Comparison of ENCODE assay signal across 25 cellular contexts in the genomic region with DNA sequence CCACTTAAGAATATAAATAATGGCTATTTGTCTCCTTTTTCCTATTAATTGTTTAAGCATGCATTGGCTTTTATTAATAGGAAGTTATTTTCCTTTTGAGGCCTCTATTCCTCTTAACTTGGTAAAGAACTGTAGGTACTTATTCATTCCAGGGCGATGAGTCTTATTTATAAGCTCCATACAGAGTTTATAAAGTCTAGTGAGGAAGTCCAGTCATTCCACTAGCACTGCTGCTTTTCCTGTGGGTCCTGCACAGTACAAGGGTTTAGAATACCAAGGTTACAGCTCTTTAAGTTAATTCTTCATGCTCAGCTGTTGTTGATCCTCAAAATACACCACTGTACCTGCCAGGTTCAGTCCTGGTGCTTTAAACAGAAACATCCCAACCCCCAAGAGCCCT. TPM values are rescaled to one million over a fixed set of nuclear protein-coding genes. Genes with fewer than 3 reads are reported as not detected.
A peak's percentile ranks its signal among the peaks of the same experiment; 100 is the strongest.
DNase-seq lines count a peak whose midpoint lies in the region; ATAC-seq and TF ChIP-seq lines count a peak whose summit lies in the region.
"Had no signal": no experiment of that assay in that cellular context is flagged by ENCODE, and none has a peak within 500 bp of the region (broad histone marks: within the 10 kb centered on the region; RNA-seq: fewer than 3 reads in every experiment).

No MANE protein-coding gene starts in this region.

- H3K9me3 Mint-ChIP-seq in activated CD8-positive, alpha-beta T cell treated with anti-CD3 and anti-CD28 coated beads, Interleukin-2, amount 10 ng/mL, durations not matched to agents 7 days and 5 days (ENCODE audit: insufficient read depth) = no peaks in the 10 kb centered on the region
- H3K9me3 Mint-ChIP-seq: IgD-negative memory B cell had no signal

- no peaks in the 10 kb centered on the region for H3K36me3 Mint-ChIP-seq in activated CD8-positive, alpha-beta T cell treated with anti-CD3 and anti-CD28 coated beads, Interleukin-2, amount 10 ng/mL, durations not matched to agents 7 days and 5 days (ENCODE audit: low read depth)
- H3K36me3 Mint-ChIP-seq: IgD-negative memory B cell had no signal

- DNase-seq in EL = peak; percentile 0
- peak; percentile 7 for DNase-seq in amniotic epithelial cell (ENCODE audit: low read depth)
- peak; percentile 0 for DNase-seq in epithelial cell of esophagus (ENCODE audit: low read depth)
- DNase-seq in osteoblast (ENCODE audit: insufficient read length, low spot score, missing footprints) = peak; percentile 56
- DNase-seq in activated effector memory CD4-positive, alpha-beta T cell treated with anti-CD3 and anti-CD28 coated beads, Interleukin-2, amount 50 U/mL, for 16 hours = no peak
- DNase-seq in activated CD8-positive, alpha-beta T cell treated with anti-CD3 and anti-CD28 coated beads, Interleukin-2, amount 10 ng/mL, durations not matched to agents 7 days and 5 days = no peak
- DNase-seq in NCI-H524 treated with DMSO at 0.1 percent for 48 hours (lab: John Stamatoyannopoulos, UW) = no peak
- DNase-seq: 8988T; DMS79 treated with DMSO at 0.1 percent for 48 hours; GDM1; Karpas-422; MM.1S; NCI-H1092; NCI-H146; NCI-H2029 treated with DMSO at 0.1 percent for 48 hours; NCI-H2171 treated with DMSO at 0.1 percent for 48 hours; NCI-H446 treated with DMSO at 0.1 percent for 48 hours; NCI-H748 treated with DMSO at 0.1 percent for 48 hours; NK-92 treated with Interleukin-12 subunit alpha and Interleukin-12 subunit beta, amount 100 ng/mL, for 24 hours had no signal

- no peaks in the 10 kb centered on the region for H3K27me3 Mint-ChIP-seq in activated CD8-positive, alpha-beta T cell treated with anti-CD3 and anti-CD28 coated beads, Interleukin-2, amount 10 ng/mL, durations not matched to agents 7 days and 5 days (ENCODE audit: low read depth)
- H3K27me3 Mint-ChIP-seq: B cell, IgD-negative memory B cell had no signal

- no peak overlapping the region for H3K27ac ChIP-seq in osteoblast (ENCODE audit: low read depth, low read length)
- H3K27ac ChIP-seq: HL-60 had no signal

- H2AFZ ChIP-seq in osteoblast (ENCODE audit: low read length) = no peak overlapping the region

- H3K9me3 ChIP-seq in osteoblast (ENCODE audit: low read depth, low read length) = no peaks in the 10 kb centered on the region
- H3K9me3 ChIP-seq: HAP-1 had no signal

- ATAC-seq in activated CD8-positive, alpha-beta T cell treated with anti-CD3 and anti-CD28 coated beads, Interleukin-2, amount 10 ng/mL, durations not matched to agents 7 days and 5 days = no peak
- no peak for ATAC-seq in HG02973 (IDR thresholded peaks at IDR 0.05; ENCODE audit: unreplicated experiment)
- ATAC-seq: Right ventricle myocardium inferior had no signal

- H3K79me2 ChIP-seq in osteoblast (ENCODE audit: insufficient read depth, low read length) = no peaks in the 10 kb centered on the region

- H3K27me3 ChIP-seq in osteoblast (ENCODE audit: insufficient read depth, low read length) = no peaks in the 10 kb centered on the region

- H3K4me2 ChIP-seq in osteoblast (ENCODE audit: insufficient read depth, low read length) = no peak overlapping the region

- no peak overlapping the region for H3K4me3 Mint-ChIP-seq in activated CD8-positive, alpha-beta T cell treated with anti-CD3 and anti-CD28 coated beads, Interleukin-2, amount 10 ng/mL, durations not matched to agents 7 days and 5 days
- H3K4me3 Mint-ChIP-seq: B cell, IgD-negative memory B cell had no signal

- no peaks in the 10 kb centered on the region for H4K20me1 ChIP-seq in osteoblast (ENCODE audit: insufficient read depth, low read length)

- H3K4me3 ChIP-seq in epithelial cell of esophagus (ENCODE audit: low read length) (no peak overlapping the region), osteoblast (ENCODE audit: insufficient read depth, low read length) (no peak overlapping the region)
- H3K4me3 ChIP-seq: HAP-1 had no signal

- H3K4me1 ChIP-seq in osteoblast (ENCODE audit: insufficient read depth, low read length) = no peaks in the 10 kb centered on the region

- CTCF ChIA-PET in activated CD8-positive, alpha-beta T cell treated with anti-CD3 and anti-CD28 coated beads, Interleukin-2, amount 10 ng/mL, durations not matched to agents 7 days and 5 days (lab: Charles Lee) = no interaction called here

- no peaks in the 10 kb centered on the region for H3K36me3 ChIP-seq in osteoblast (ENCODE audit: insufficient read depth, low read length)
- H3K36me3 ChIP-seq: HAP-1 had no signal

- H3K4me1 Mint-ChIP-seq in activated CD8-positive, alpha-beta T cell treated with anti-CD3 and anti-CD28 coated beads, Interleukin-2, amount 10 ng/mL, durations not matched to agents 7 days and 5 days (ENCODE audit: low read depth) = no peaks in the 10 kb centered on the region
- H3K4me1 Mint-ChIP-seq: B cell, IgD-negative memory B cell had no signal

- H3K27ac Mint-ChIP-seq in activated CD8-positive, alpha-beta T cell treated with anti-CD3 and anti-CD28 coated beads, Interleukin-2, amount 10 ng/mL, durations not matched to agents 7 days and 5 days = no peak overlapping the region
- H3K27ac Mint-ChIP-seq: B cell, IgD-negative memory B cell had no signal

- TF ChIP-seq CTCF in epithelial cell of esophagus (IDR thresholded peaks at IDR 0.05; ENCODE audit: insufficient read depth, low read depth, low read length, missing control alignments) (no peak), osteoblast (IDR thresholded peaks at IDR 0.05; ENCODE audit: extremely low read depth, low read depth, low read length) (no peak)

- POLR2A ChIA-PET in activated CD8-positive, alpha-beta T cell treated with anti-CD3 and anti-CD28 coated beads, Interleukin-2, amount 10 ng/mL, durations not matched to agents 7 days and 5 days (lab: Charles Lee) = no interaction called here

RNA-seq across cellular contexts. Expression of gene WNK3, which starts 28.5 kb away (rescaled TPM):
- total RNA-seq in osteoblast = 0.88 and 1.1 TPM in 2 replicates
- under 1 TPM; 0.03 to 0.05 TPM for total RNA-seq in activated CD8-positive, alpha-beta T cell treated with anti-CD3 and anti-CD28 coated beads, Interleukin-2, amount 10 ng/mL, durations not matched to agents 7 days and 5 days

RNA-seq across cellular contexts. Expression of gene TSR2, which starts 53.9 kb away (rescaled TPM):
- total RNA-seq in osteoblast = 9.0 and 10.0 TPM in 2 replicates
- 10 to 100 TPM; 31.4 to 31.5 TPM for total RNA-seq in activated CD8-positive, alpha-beta T cell treated with anti-CD3 and anti-CD28 coated beads, Interleukin-2, amount 10 ng/mL, durations not matched to agents 7 days and 5 days

Comparison
In these comparisons a context has a peak if more than half of its experiments do, and no peak if none do; other contexts are left out.
1. DNase-seq: peak in EL (single experiment), amniotic epithelial cell (single experiment), epithelial cell of esophagus (single experiment) and osteoblast (single experiment); none in activated effector memory CD4-positive, alpha-beta T cell treated with anti-CD3 and anti-CD28 coated beads, Interleukin-2, amount 50 U/mL, for 16 hours (single experiment), activated CD8-positive, alpha-beta T cell treated with anti-CD3 and anti-CD28 coated beads, Interleukin-2, amount 10 ng/mL, durations not matched to agents 7 days and 5 days (single experiment) and NCI-H524 treated with DMSO at 0.1 percent for 48 hours (single experiment).